ENCODE assay signal across 10 cellular contexts in the genomic region with DNA sequence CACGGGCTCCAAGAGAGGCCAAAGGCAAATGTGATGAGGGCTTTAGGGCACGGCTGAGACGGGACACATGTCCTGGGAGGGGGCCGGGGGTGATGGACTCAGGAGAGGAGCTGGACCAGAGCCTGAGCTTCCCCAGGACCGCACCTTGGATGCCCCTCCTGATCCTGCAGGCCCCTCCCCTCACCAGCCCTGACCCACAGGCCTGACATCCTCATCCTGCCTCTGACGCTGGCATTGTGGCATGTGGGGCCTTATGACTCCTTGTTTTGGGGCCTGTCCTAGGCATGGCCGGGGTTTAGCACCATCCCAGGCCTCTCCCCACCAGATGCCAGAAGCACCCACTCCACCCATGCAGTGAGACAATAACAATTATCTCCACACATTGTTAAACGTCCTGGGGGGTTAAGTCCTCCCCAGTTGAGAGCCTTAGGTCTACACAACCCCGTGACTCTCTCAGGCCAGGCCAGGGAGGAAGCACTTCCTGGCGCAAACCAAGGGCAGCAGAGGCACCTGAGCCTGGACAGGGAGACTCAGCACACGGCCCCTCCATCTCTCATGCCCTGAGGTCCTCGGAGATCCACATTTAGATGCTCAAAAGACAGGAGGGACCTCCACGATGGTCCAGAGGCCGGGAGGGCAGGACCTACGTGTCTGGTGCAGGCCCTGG. TPM values are rescaled to one million over a fixed set of nuclear protein-coding genes. Genes with fewer than 3 reads are reported as not detected.
"Had no signal": no experiment of that assay in that cellular context is flagged by ENCODE, and none has a peak within 500 bp of the region (broad histone marks: within the 10 kb centered on the region; RNA-seq: fewer than 3 reads in every experiment).

No MANE protein-coding gene starts in this region.

RNA-seq across cellular contexts. Expression of a gene that starts 0.8 kb away (rescaled TPM):
- total RNA-seq: activated CD4-positive, alpha-beta memory T cell treated with anti-CD3 and anti-CD28 coated beads for 36 hours; activated CD4-positive, alpha-beta T cell treated with anti-CD3 and anti-CD28 coated beads, Interleukin-2, amount 10 ng/mL, durations not matched to agents 7 days and 5 days; activated CD8-positive, alpha-beta memory T cell treated with anti-CD3 and anti-CD28 coated beads for 36 hours; LHCN-M2; M059J; Peyer's patch; SJCRH30; T-helper 2 cell treated with Interferon-gamma antibody and Interleukin-4, amounts not matched to agents 100 ng/mL and 5 ng/mL, for 36 hours had no signal
- polyA plus RNA-seq: IgD-negative memory B cell, SK-N-SH had no signal

RNA-seq across cellular contexts. Expression of a gene that starts 18.2 kb away (rescaled TPM):
- total RNA-seq: LHCN-M2, SJCRH30 had no signal
- polyA plus RNA-seq: SK-N-SH had no signal
